Comparison of ENCODE assay signal across 8 cellular contexts in genomic region chr5:149485655-149486615, GRCh38.
A peak's percentile ranks its signal among the peaks of the same experiment; 100 is the strongest.
DNase-seq lines count a peak whose midpoint lies in the region; ATAC-seq and TF ChIP-seq lines count a peak whose summit lies in the region.

No MANE protein-coding gene starts in this region.

- H3K4me1 ChIP-seq in HEK293 (ENCODE audit: control insufficient read depth, insufficient read depth, low read length) (peaks cover 15% of the 10 kb centered on the region), subcutaneous abdominal adipose tissue (ENCODE audit: control insufficient read depth in 5 of 5, insufficient read depth in 5 of 5, low read length in 5 of 5) (peaks cover 11 to 59% (median 33%) of the 10 kb centered on the region in 5 donors)

- H3K9ac ChIP-seq in subcutaneous abdominal adipose tissue (ENCODE audit: low read length in 5 of 5) = peak overlapping the region in 2 of 5 donors; percentile 25 to 49

- H3K36me3 ChIP-seq in HEK293 (ENCODE audit: control insufficient read depth in 2 of 2, insufficient read depth in 1 of 2, low read length in 2 of 2) (no peaks in the 10 kb centered on the region; a peak in 1 of 3 replicates), subcutaneous abdominal adipose tissue (ENCODE audit: control insufficient read depth in 5 of 5, insufficient read depth in 5 of 5, low read length in 5 of 5) (no peaks in the 10 kb centered on the region)

- POLR2A ChIA-PET in HEK293 (lab: Yijun Ruan, JAX) = interaction anchor here (1.1 to 1.2 kb wide), 2 partner anchors 20 to 40 kb away, joined by 3 read pairs; no protein-coding TSS in a partner anchor

- H3K27me3 ChIP-seq in subcutaneous abdominal adipose tissue (ENCODE audit: control insufficient read depth in 5 of 5, insufficient read depth in 4 of 5, low read length in 5 of 5) = no peaks in the 10 kb centered on the region

- no peak for TF ChIP-seq CTCF in 22Rv1 (IDR thresholded peaks at IDR 0.05)
- no peak for TF ChIP-seq CTCF in HEK293 (tag by site-specific recombination; IDR thresholded peaks at IDR 0.05)

- DNase-seq in hepatic stellate cell (ENCODE audit: low spot score) (peak; percentile 68), NCI-H1436 treated with DMSO at 0.1 percent for 48 hours (lab: John Stamatoyannopoulos, UW) (no peak)
- DNase-seq in activated CD4-positive, CD25-positive, alpha-beta regulatory T cell (lab: John Stamatoyannopoulos, UW) = no peak

- H3K9me3 ChIP-seq in HEK293 (ENCODE audit: control insufficient read depth, insufficient read depth, low read depth, low read length) = no peaks in the 10 kb centered on the region
- H3K9me3 ChIP-seq in subcutaneous abdominal adipose tissue (ENCODE audit: control insufficient read depth in 5 of 5, low read length in 5 of 5) = no peaks in the 10 kb centered on the region

- H3K27ac ChIP-seq in 22Rv1 = peak overlapping the region; percentile 92
- H3K27ac ChIP-seq in HEK293 (ENCODE audit: extremely low read depth, low read depth, low read length) = no peak overlapping the region
- H3K27ac ChIP-seq in adipose tissue (ENCODE audit: low read depth, low read length) = peak overlapping the region; percentile 70
- peak overlapping the region; percentile 61 for H3K27ac ChIP-seq in subcutaneous abdominal adipose tissue (ENCODE audit: low read depth, low read length)

- CTCF ChIA-PET in HEK293 (lab: Yijun Ruan, JAX) = interaction anchor here (1.0 to 1.8 kb wide), 3 partner anchors 30 to 43 kb away, joined by 4 to 6 read pairs (median 4); no protein-coding TSS in a partner anchor

- ATAC-seq in HG02623 (IDR thresholded peaks at IDR 0.05; ENCODE audit: unreplicated experiment) = no peak

- WGBS in adipose tissue, 3 donors = 4 to 37% (median 28%) methylated on average over 2 of the region's 2 CpGs

- H3K4me3 ChIP-seq in HEK293 (ENCODE audit: low read depth, low read length) = no peak overlapping the region
- H3K4me3 ChIP-seq in subcutaneous abdominal adipose tissue (ENCODE audit: low read depth in 1 of 5, low read length in 5 of 5) = no peak overlapping the region

TF ChIP-seq in HEK293, 187 proteins besides CTCF, POLR2A, EP300 and RAD21 (continues in another document):
- TF ChIP-seq ZNF791 (tag by site-specific recombination; IDR thresholded peaks at IDR 0.05) (no peak), PRDM2 (tag by site-specific recombination; IDR thresholded peaks at IDR 0.05; ENCODE audit: borderline replicate concordance) (no peak), ZNF645 (tag by site-specific recombination; IDR thresholded peaks at IDR 0.05) (no peak), YY1 (tag by site-specific recombination; IDR thresholded peaks at IDR 0.05) (no peak), ZBTB20 (tag by site-specific recombination; IDR thresholded peaks at IDR 0.05) (peak; percentile 51), ZNF747 (tag by site-specific recombination; IDR thresholded peaks at IDR 0.05) (no peak), ZNF560 (tag by site-specific recombination; IDR thresholded peaks at IDR 0.05; ENCODE audit: borderline replicate concordance) (no peak), ZBTB8A (tag by site-specific recombination; IDR thresholded peaks at IDR 0.05) (peak; percentile 42; the same call in 1 of the 2 replicates), ZNF830 (tag by site-specific recombination; IDR thresholded peaks at IDR 0.05; ENCODE audit: low read depth) (no peak), ZNF223 (tag by site-specific recombination; IDR thresholded peaks at IDR 0.05) (no peak), ZSCAN18 (tag by site-specific recombination; IDR thresholded peaks at IDR 0.05) (no peak), ZNF600 (tag by site-specific recombination; IDR thresholded peaks at IDR 0.05) (peak; percentile 87), TRIM28 (IDR thresholded peaks at IDR 0.05; ENCODE audit: borderline replicate concordance, low read length) (no peak), YY2 (tag by site-specific recombination; IDR thresholded peaks at IDR 0.05) (no peak), ZBTB17 (tag by site-specific recombination; IDR thresholded peaks at IDR 0.05) (peak; percentile 73), RBAK (tag by site-specific recombination; IDR thresholded peaks at IDR 0.05) (no peak), ZNF544 (tag by site-specific recombination; IDR thresholded peaks at IDR 0.05) (no peak), ZNF561 (tag by site-specific recombination; IDR thresholded peaks at IDR 0.05; ENCODE audit: borderline replicate concordance) (no peak), ZNF324 (tag by site-specific recombination; IDR thresholded peaks at IDR 0.05) (no peak), MEIS1 (CRISPR knock-in tag; IDR thresholded peaks at IDR 0.05; ENCODE audit: borderline replicate concordance) (no peak), SALL2 (tag by site-specific recombination; IDR thresholded peaks at IDR 0.05; ENCODE audit: borderline replicate concordance) (no peak), ZNF624 (tag by site-specific recombination; IDR thresholded peaks at IDR 0.05) (no peak), ZNF513 (tag by site-specific recombination; IDR thresholded peaks at IDR 0.05) (no peak)
